In the genomic region with DNA sequence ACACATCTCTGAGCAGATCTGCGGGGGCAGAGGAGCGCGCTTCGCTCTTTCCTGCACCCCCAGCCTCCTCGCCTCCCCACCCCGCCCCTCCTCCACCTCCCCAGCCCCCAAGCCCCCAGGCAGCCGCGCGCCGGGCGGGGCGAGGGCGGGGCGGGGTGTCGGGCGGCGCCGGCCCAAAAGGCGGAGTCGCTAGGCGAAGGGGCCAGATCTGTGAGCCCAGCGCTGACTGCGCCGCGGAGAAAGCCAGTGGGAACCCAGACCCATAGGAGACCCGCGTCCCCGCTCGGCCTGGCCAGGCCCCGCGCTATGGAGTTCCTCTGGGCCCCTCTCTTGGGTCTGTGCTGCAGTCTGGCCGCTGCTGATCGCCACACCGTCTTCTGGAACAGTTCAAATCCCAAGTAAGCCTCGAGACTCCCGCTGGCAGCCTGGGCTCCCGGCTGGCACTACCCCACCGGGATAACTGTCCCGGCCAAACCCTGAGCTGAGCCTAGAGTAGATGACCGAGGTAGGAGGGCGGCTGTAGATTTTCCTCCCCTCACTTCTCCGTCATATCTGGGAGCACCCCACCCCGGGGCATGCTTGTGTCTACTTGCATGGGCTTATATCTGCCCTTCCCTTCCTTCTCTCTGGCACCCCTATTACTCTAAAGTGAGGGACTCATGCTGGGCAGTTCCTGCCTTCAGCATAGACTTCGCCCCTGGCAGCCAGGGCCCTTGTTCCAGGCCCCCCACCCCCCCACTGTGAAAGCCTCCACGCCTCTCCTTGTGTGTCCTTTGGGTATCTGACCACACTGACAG, we compare ENCODE assay signal across 8 cellular contexts. TPM values are rescaled to one million over a fixed set of nuclear protein-coding genes. Genes with fewer than 3 reads are reported as not detected.
DNase-seq lines count a peak whose midpoint lies in the region; TF ChIP-seq lines count a peak whose summit lies in the region.

A gene with protein sequence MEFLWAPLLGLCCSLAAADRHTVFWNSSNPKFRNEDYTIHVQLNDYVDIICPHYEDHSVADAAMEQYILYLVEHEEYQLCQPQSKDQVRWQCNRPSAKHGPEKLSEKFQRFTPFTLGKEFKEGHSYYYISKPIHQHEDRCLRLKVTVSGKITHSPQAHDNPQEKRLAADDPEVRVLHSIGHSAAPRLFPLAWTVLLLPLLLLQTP (plus strand): TSS at position 205 of the 797 bp plus-strand sequence. CDS start 102 bp downstream, at position 307.

- TF ChIP-seq CTCF in OCI-LY3 (IDR thresholded peaks at IDR 0.05; ENCODE audit: low read depth, low read length) (no peak), glutamatergic neuron (IDR thresholded peaks at IDR 0.05; ENCODE audit: partially characterized antibody, unreplicated experiment) (no peak), neural progenitor cell (IDR thresholded peaks at IDR 0.05) (no peak)

- H3K36me3 ChIP-seq in OCI-LY3 (replicated peaks; ENCODE audit: low read depth, low read length): no peaks in the 10 kb centered on the region
- H3K36me3 ChIP-seq in neural progenitor cell: no peaks in the 10 kb centered on the region

- H3K4me3 ChIP-seq in OCI-LY3 (ENCODE audit: low read length) (peak within 1 kb of the TSS; percentile 62), neural progenitor cell (peak within 1 kb of the TSS; percentile 64)

- no peaks in the 10 kb centered on the region for H3K36me3 Mint-ChIP-seq in activated naive CD8-positive, alpha-beta T cell
- H3K36me3 Mint-ChIP-seq in glutamatergic neuron (ENCODE audit: unreplicated experiment): no peaks in the 10 kb centered on the region
- H3K36me3 Mint-ChIP-seq in neural progenitor cell: no peaks in the 10 kb centered on the region

- H4K20me1 ChIP-seq in OCI-LY3 (ENCODE audit: insufficient read depth, low read length) (no peaks in the 10 kb centered on the region), neural progenitor cell (ENCODE audit: low read depth) (peaks cover 13% of the 10 kb centered on the region)

- H3K27me3 ChIP-seq in OCI-LY3 (ENCODE audit: low read depth, low read length): peaks cover 34% of the 10 kb centered on the region
- peaks cover 80% of the 10 kb centered on the region for H3K27me3 ChIP-seq in neural progenitor cell

- DNase-seq in DMS 273 (lab: John Stamatoyannopoulos, UW; ENCODE audit: unreplicated experiment) (peak; percentile 82), DMS 273 treated with DMSO at 0.1 percent for 48 hours (lab: John Stamatoyannopoulos, UW) (no peak), glutamatergic neuron (peak; percentile 55), neural progenitor cell (ENCODE audit: low spot score) (peak; percentile 78), ureter (ENCODE audit: low spot score) (peak; percentile 65), KG1 (lab: John Stamatoyannopoulos, UW) (no peak)

- H3K79me2 ChIP-seq in OCI-LY3 (ENCODE audit: low read length): no peaks in the 10 kb centered on the region
- no peaks in the 10 kb centered on the region for H3K79me2 ChIP-seq in neural progenitor cell (ENCODE audit: low read depth)

- H3K27ac Mint-ChIP-seq in activated naive CD8-positive, alpha-beta T cell: peak within 1 kb of the TSS; percentile 58
- peak within 1 kb of the TSS; percentile 22 for H3K27ac Mint-ChIP-seq in glutamatergic neuron (ENCODE audit: unreplicated experiment)
- no peak within 1 kb of the TSS for H3K27ac Mint-ChIP-seq in neural progenitor cell

- no peak within 1 kb of the TSS for H3K27ac ChIP-seq in OCI-LY3 (ENCODE audit: low read length)
- H3K27ac ChIP-seq in neural progenitor cell: no peak within 1 kb of the TSS

- no peaks in the 10 kb centered on the region for H3K27me3 Mint-ChIP-seq in activated naive CD8-positive, alpha-beta T cell
- H3K27me3 Mint-ChIP-seq in glutamatergic neuron (ENCODE audit: unreplicated experiment) (peaks cover 26% of the 10 kb centered on the region), neural progenitor cell (ENCODE audit: insufficient read depth, low read depth) (peaks cover 52% of the 10 kb centered on the region)

- H3K9ac ChIP-seq in OCI-LY3 (ENCODE audit: low read length) (no peak within 1 kb of the TSS), neural progenitor cell (no peak within 1 kb of the TSS)

- H3K9me3 ChIP-seq in OCI-LY3 (ENCODE audit: insufficient read depth, low read length): no peaks in the 10 kb centered on the region
- no peaks in the 10 kb centered on the region for H3K9me3 ChIP-seq in neural progenitor cell (ENCODE audit: low read depth)

- no peaks in the 10 kb centered on the region for H3K9me3 Mint-ChIP-seq in activated naive CD8-positive, alpha-beta T cell (ENCODE audit: low read depth)
- H3K9me3 Mint-ChIP-seq in glutamatergic neuron (ENCODE audit: unreplicated experiment) (peaks cover 8% of the 10 kb centered on the region), neural progenitor cell (no peaks in the 10 kb centered on the region)

- peaks cover 39% of the 10 kb centered on the region for H3F3A ChIP-seq in neural progenitor cell (ENCODE audit: low read depth)

- H3K4me1 Mint-ChIP-seq in activated naive CD8-positive, alpha-beta T cell (ENCODE audit: low read depth): peaks cover 33% of the 10 kb centered on the region
- H3K4me1 Mint-ChIP-seq in glutamatergic neuron (ENCODE audit: low read depth, unreplicated experiment): peaks cover 23% of the 10 kb centered on the region
- H3K4me1 Mint-ChIP-seq in neural progenitor cell: peaks cover 51% of the 10 kb centered on the region

- H3K4me2 ChIP-seq in OCI-LY3 (ENCODE audit: low read length): peak within 1 kb of the TSS; percentile 56
- peak within 1 kb of the TSS; percentile 95 for H3K4me2 ChIP-seq in neural progenitor cell

- peak within 1 kb of the TSS; percentile 90 for H3K4me3 Mint-ChIP-seq in activated naive CD8-positive, alpha-beta T cell
- H3K4me3 Mint-ChIP-seq in glutamatergic neuron (ENCODE audit: unreplicated experiment): peak within 1 kb of the TSS; percentile 90
- H3K4me3 Mint-ChIP-seq in neural progenitor cell: peak within 1 kb of the TSS; percentile 90

- H2AFZ ChIP-seq in OCI-LY3 (ENCODE audit: low read depth, low read length) (no peak within 1 kb of the TSS), neural progenitor cell (replicated peaks) (no peak within 1 kb of the TSS)

- H3K4me1 ChIP-seq in OCI-LY3 (ENCODE audit: low read length) (peaks cover 9% of the 10 kb centered on the region; the same call in 1 of the 2 replicates), neural progenitor cell (peaks cover 59% of the 10 kb centered on the region)

RNA-seq across cellular contexts. Expression of the gene that starts here (rescaled TPM):
- total RNA-seq in glutamatergic neuron (ENCODE audit: unreplicated experiment): 1.7 TPM
- total RNA-seq in neural progenitor cell (ENCODE audit: low replicate concordance): 0.34 and 0.65 TPM in 2 replicates
- 111 TPM for total RNA-seq in ureter

Comparison
In these comparisons a context has a peak if more than half of its experiments do, and no peak if none do; other contexts are left out.
1. RNA of the gene that starts here (total RNA-seq): 111 TPM in ureter (single experiment); 1.7 TPM in glutamatergic neuron (single experiment) and 0.34 to 0.65 TPM in neural progenitor cell; every median in the first group is over 10 times any median in the second.
2. DNase-seq: peak in DMS 273 (single experiment), glutamatergic neuron (single experiment) and ureter (single experiment); none in DMS 273 treated with DMSO at 0.1 percent for 48 hours (single experiment) and KG1 (single experiment).
3. Peak in DNase-seq, H3K4me3 ChIP-seq and H3K4me2 ChIP-seq in neural progenitor cell; RNA of the gene not detected or under 1 TPM.
4. Peak in every context shown above with its lines, with median percentiles within 50 percentile points of each other: H3K4me3 Mint-ChIP-seq.